12 cellular contexts compared by ENCODE assay signal in genomic region chr14:94164685-94165431, GRCh38. TPM values are rescaled to one million over a fixed set of nuclear protein-coding genes. Genes with fewer than 3 reads are reported as not detected.
A peak's percentile ranks its signal among the peaks of the same experiment; 100 is the strongest.
DNase-seq lines count a peak whose midpoint lies in the region; ATAC-seq and TF ChIP-seq lines count a peak whose summit lies in the region.
"Had no signal": no experiment of that assay in that cellular context is flagged by ENCODE, and none has a peak within 500 bp of the region (broad histone marks: within the 10 kb centered on the region; RNA-seq: fewer than 3 reads in every experiment).

No MANE protein-coding gene starts in this region.

- peaks cover 38% of the 10 kb centered on the region for H3K4me1 Mint-ChIP-seq in T-helper 17 cell

- intact Hi-C loops in left ventricle myocardium inferior (cut with micrococcal nuclease) = no loop called here

- H3K9me3 ChIP-seq in T-helper 17 cell (ENCODE audit: control insufficient read depth, low read length, poor library complexity, severe bottlenecking) (no peaks in the 10 kb centered on the region), iPS-18c (ENCODE audit: control insufficient read depth, insufficient read depth, low read length) (no peaks in the 10 kb centered on the region), left ventricle myocardium inferior (replicated peaks) (no peaks in the 10 kb centered on the region)

- H3K4me3 ChIP-seq in iPS-18c (ENCODE audit: insufficient read depth, low read depth, low read length) = peak overlapping the region; percentile 16
- no peak overlapping the region for H3K4me3 ChIP-seq in left ventricle myocardium inferior

- no peak for TF ChIP-seq CTCF in left ventricle myocardium inferior (IDR thresholded peaks at IDR 0.05; ENCODE audit: borderline replicate concordance)

- H3K27ac Mint-ChIP-seq in T-helper 17 cell = peak overlapping the region; percentile 91

- peak; percentile 42 for DNase-seq in activated naive CD4-positive, alpha-beta T cell treated with Interleukin-2 at 50 U/mL for 16 hours
- DNase-seq in activated naive CD4-positive, alpha-beta T cell (lab: John Stamatoyannopoulos, UW) = no peak
- DNase-seq in T-helper 17 cell (no peak), left ventricle myocardium inferior (no peak), HuH-7 (ENCODE audit: low spot score) (no peak), NCI-H1436 treated with DMSO at 0.1 percent for 48 hours (lab: John Stamatoyannopoulos, UW) (no peak)
- peak; percentile 33 to 58 for DNase-seq in stimulated activated CD4-positive, alpha-beta T cell treated with anti-CD3 and anti-CD28 coated beads, Interleukin-2, amount 100 ng/mL, for 24 hours
- DNase-seq: activated effector memory CD4-positive, alpha-beta T cell treated with Interleukin-2 at 50 U/mL for 16 hours; NCI-H446 had no signal

- H3K4me1 ChIP-seq in left ventricle myocardium inferior = peaks cover 11% of the 10 kb centered on the region

- ATAC-seq in T-helper 17 cell = no peak
- ATAC-seq: naive thymus-derived CD4-positive, alpha-beta T cell; Right ventricle myocardium inferior had no signal

- peaks cover 3% of the 10 kb centered on the region for H3K36me3 Mint-ChIP-seq in T-helper 17 cell (ENCODE audit: low read depth)
- H3K36me3 Mint-ChIP-seq: naive thymus-derived CD4-positive, alpha-beta T cell had no signal

- H3K27me3 ChIP-seq in left ventricle myocardium inferior (ENCODE audit: low read depth) = peaks cover 23% of the 10 kb centered on the region

- peak overlapping the region; percentile 59 for H3K4me3 Mint-ChIP-seq in T-helper 17 cell
- H3K4me3 Mint-ChIP-seq: naive thymus-derived CD4-positive, alpha-beta T cell had no signal

- H3K27me3 Mint-ChIP-seq in T-helper 17 cell = no peaks in the 10 kb centered on the region

- H3K27ac ChIP-seq in left ventricle myocardium inferior (replicated peaks) = no peak overlapping the region

- no peaks in the 10 kb centered on the region for H3K36me3 ChIP-seq in left ventricle myocardium inferior

RNA-seq across cellular contexts. Expression of gene PPP4R4, which starts 9.3 kb away (rescaled TPM):
- total RNA-seq in T-helper 17 cell (1 to 10 TPM; 2.6 to 6.7 TPM), left ventricle myocardium inferior (not detected)

RNA-seq across cellular contexts. Expression of gene IFI27L2, which starts 35.5 kb away (rescaled TPM):
- 10 to 100 TPM; 21.5 to 25.8 TPM for total RNA-seq in T-helper 17 cell
- total RNA-seq in left ventricle myocardium inferior = 56.6 TPM

RNA-seq across cellular contexts. Expression of gene IFI27, which starts 54.3 kb away (rescaled TPM):
- total RNA-seq in T-helper 17 cell (1 to 10 TPM in 1 of 2 donors, under 1 TPM in 1; 0.63 to 1.0 TPM), left ventricle myocardium inferior (130 TPM)

Comparison
In these comparisons a context has a peak if more than half of its experiments do, and no peak if none do; other contexts are left out.
1. DNase-seq: peak in activated naive CD4-positive, alpha-beta T cell treated with Interleukin-2 at 50 U/mL for 16 hours (single experiment) and stimulated activated CD4-positive, alpha-beta T cell treated with anti-CD3 and anti-CD28 coated beads, Interleukin-2, amount 100 ng/mL, for 24 hours (2 of 2); none in activated naive CD4-positive, alpha-beta T cell (0 of 4), T-helper 17 cell (0 of 3), left ventricle myocardium inferior (single experiment), HuH-7 (single experiment) and NCI-H1436 treated with DMSO at 0.1 percent for 48 hours (single experiment).
2. RNA of gene IFI27, which starts 54.3 kb away (total RNA-seq): 130 TPM in left ventricle myocardium inferior (single experiment); 0.63 to 1.0 TPM in T-helper 17 cell; every median in the first group is over 10 times any median in the second.